ENCODE assay signal across 12 cellular contexts in genomic region chr4:53541577-53542206, GRCh38. TPM values are rescaled to one million over a fixed set of nuclear protein-coding genes. Genes with fewer than 3 reads are reported as not detected.
A peak's percentile ranks its signal among the peaks of the same experiment; 100 is the strongest.
DNase-seq lines count a peak whose midpoint lies in the region; FAIRE-seq and TF ChIP-seq lines count a peak whose summit lies in the region.
"Had no signal": no experiment of that assay in that cellular context is flagged by ENCODE, and none has a peak within 500 bp of the region (broad histone marks: within the 10 kb centered on the region; RNA-seq: fewer than 3 reads in every experiment).

No MANE protein-coding gene starts in this region.

- H2AFZ ChIP-seq in endothelial cell of umbilical vein (ENCODE audit: low read depth, low read length): no peak overlapping the region

- H3K4me2 ChIP-seq in endothelial cell of umbilical vein (ENCODE audit: insufficient read depth, low read length): peak overlapping the region; percentile 26

- POLR2A ChIA-PET in endothelial cell of umbilical vein (lab: Charles Lee): interaction anchor here (1.1 kb wide), 1 partner anchor 17 kb away, joined by 8 read pairs; no protein-coding TSS in a partner anchor
- POLR2A ChIA-PET in GM10248 (lab: Yijun Ruan, JAX): no interaction called here

- intact Hi-C loops in endothelial cell of umbilical vein (cut with micrococcal nuclease): loop anchor here (2.0 kb wide), 2 partner anchors 17 to 35 kb away; no protein-coding TSS in a partner anchor

- H3K9ac ChIP-seq in endothelial cell of umbilical vein (replicated peaks; ENCODE audit: extremely low read depth, insufficient read depth, low read length): no peak overlapping the region

- no TSS peak for BruUV-seq in endothelial cell of umbilical vein (replicated peaks; lab: Mats Ljungman, UMichigan)

- H3K27ac ChIP-seq in endothelial cell of umbilical vein (ENCODE audit: insufficient read depth, low read depth, low read length) (peak overlapping the region; percentile 56), Peyer's patch (peak overlapping the region in 1 of 4 donors; percentile 31)

- peaks cover 35% of the 10 kb centered on the region for H3K4me1 ChIP-seq in endothelial cell of umbilical vein (ENCODE audit: control insufficient read depth, extremely low read depth, insufficient read depth, low read length)
- H3K4me1 ChIP-seq in Peyer's patch: no peaks in the 10 kb centered on the region

- CTCF ChIA-PET in endothelial cell of umbilical vein (lab: Charles Lee): interaction anchor here (0.8 to 3.4 kb wide), 11 partner anchors 9 to 692 kb away, joined by 3 to 29 read pairs (median 5); no protein-coding TSS in a partner anchor
- CTCF ChIA-PET in GM10248 (lab: Yijun Ruan, JAX): interaction anchor here (0.8 to 1.6 kb wide), 4 partner anchors 10 to 18 kb away, joined by 3 to 5 read pairs (median 4); no protein-coding TSS in a partner anchor

- H3K4me3 ChIP-seq in endothelial cell of umbilical vein (replicated peaks in 1 of 3; ENCODE audit: insufficient read depth in 1 of 3, low read depth in 1 of 3, low read length in 3 of 3): no peak overlapping the region
- H3K4me3 ChIP-seq in Peyer's patch: no peak overlapping the region

- H3K9me3 ChIP-seq in endothelial cell of umbilical vein (replicated peaks; ENCODE audit: control insufficient read depth, insufficient read depth, low read length) (no peaks in the 10 kb centered on the region), Peyer's patch (no peaks in the 10 kb centered on the region)

- no peaks in the 10 kb centered on the region for H3K79me2 ChIP-seq in endothelial cell of umbilical vein (ENCODE audit: control insufficient read depth, insufficient read depth, low read length)

- H4K20me1 ChIP-seq in endothelial cell of umbilical vein (replicated peaks; ENCODE audit: control insufficient read depth, extremely low read depth, insufficient read depth, low read length): no peaks in the 10 kb centered on the region

- DNase-seq in GM03348 (ENCODE audit: low spot score) (peak; percentile 57), NCI-H446 (lab: John Stamatoyannopoulos, UW) (peak; percentile 69 to 80), endothelial cell of umbilical vein (ENCODE audit: low read depth, low spot score) (peak; percentile 84), pulmonary artery endothelial cell (ENCODE audit: low read depth, low spot score) (peak; percentile 13), T-helper 2 cell (no peak), MV-4-11 (lab: John Stamatoyannopoulos, UW) (no peak), GM10248 (ENCODE audit: extremely low spot score) (no peak), Peyer's patch (no peak)
- DNase-seq: activated CD4-positive, alpha-beta T cell treated with anti-CD3 and anti-CD28 coated beads, Interleukin-2, amount 50 U/mL, for 1 hour; natural killer cell; NCI-H1092; stimulated activated naive CD4-positive, alpha-beta T cell had no signal

- FAIRE-seq in endothelial cell of umbilical vein (lab: Jason Lieb, UNC): peak; percentile 40

- dilution Hi-C loops in endothelial cell of umbilical vein (cut with MboI; ENCODE audit: extremely low pct_ligation_motif_present, low sequenced_read_pairs): no loop called here

- no peaks in the 10 kb centered on the region for H3K9me1 ChIP-seq in endothelial cell of umbilical vein (replicated peaks; ENCODE audit: control insufficient read depth, extremely low read depth, insufficient read depth, low read length)

- no peaks in the 10 kb centered on the region for H3K36me3 ChIP-seq in endothelial cell of umbilical vein (ENCODE audit: control insufficient read depth in 2 of 2, extremely low read depth in 1 of 2, insufficient read depth in 2 of 2, low read length in 2 of 2)
- no peaks in the 10 kb centered on the region for H3K36me3 ChIP-seq in Peyer's patch

- TF ChIP-seq POLR2A in endothelial cell of umbilical vein (IDR thresholded peaks at IDR 0.05; ENCODE audit: low read depth, low read length): no peak
- no peak for TF ChIP-seq POLR2A in Peyer's patch (IDR thresholded peaks at IDR 0.05)

- H3K27me3 ChIP-seq in endothelial cell of umbilical vein (ENCODE audit: control insufficient read depth in 2 of 2, insufficient read depth in 2 of 2, low read length in 2 of 2) (no peaks in the 10 kb centered on the region), Peyer's patch (no peaks in the 10 kb centered on the region)

- no peak for TF ChIP-seq CTCF in endothelial cell of umbilical vein (IDR thresholded peaks at IDR 0.05; ENCODE audit: extremely low read depth in 1 of 2, insufficient read depth in 1 of 2, low read depth in 1 of 2, low read length in 2 of 2)
- TF ChIP-seq CTCF in GM10248 (IDR thresholded peaks at IDR 0.05; ENCODE audit: control extremely low read depth, extremely low read depth, low read depth, missing control alignments): no peak
- no peak for TF ChIP-seq CTCF in Peyer's patch (IDR thresholded peaks at IDR 0.05)

TF ChIP-seq in endothelial cell of umbilical vein, 7 proteins besides CTCF, POLR2A, EP300 and RAD21:
- TF ChIP-seq JUN (IDR thresholded peaks at IDR 0.05; ENCODE audit: borderline replicate concordance, insufficient read depth, insufficient read length, low read depth) (no peak), MYC (IDR thresholded peaks at IDR 0.05; ENCODE audit: low read depth, low read length) (no peak), GATA2 (IDR thresholded peaks at IDR 0.05; ENCODE audit: insufficient read depth, insufficient read length, low read depth, low read length) (peak; percentile 25), EZH2 (IDR thresholded peaks at IDR 0.05; ENCODE audit: borderline replicate concordance, low read depth, low read length, severe bottlenecking) (no peak), FOS (IDR thresholded peaks at IDR 0.05; ENCODE audit: borderline replicate concordance, insufficient read depth, low read length) (peak; percentile 51), MAX (IDR thresholded peaks at IDR 0.05; ENCODE audit: insufficient read depth, insufficient read length) (no peak), POLR2AphosphoS5 (IDR thresholded peaks at IDR 0.05; ENCODE audit: insufficient read depth, low read depth, low read length) (no peak)

RNA-seq across cellular contexts. Expression of gene LNX1, which starts 49.6 kb away (rescaled TPM):
- total RNA-seq in endothelial cell of umbilical vein (1.3 and 1.9 TPM in 2 replicates), pulmonary artery endothelial cell (2.6 and 6.1 TPM in 2 replicates), Peyer's patch (10 to 100 TPM; 18.4 to 55.3 (median 31.9) TPM)
- polyA plus RNA-seq in endothelial cell of umbilical vein: 0.49 and 0.72 TPM in 2 replicates
- 0.58 and 0.72 TPM in 2 replicates for polyA plus RNA-seq in endothelial cell of umbilical vein (2011; cell fraction: cytosol; rRNA removed)
- 0.54 and 0.94 TPM in 2 replicates for polyA plus RNA-seq in endothelial cell of umbilical vein (2011; cell fraction: nucleus; rRNA removed)
- polyA plus RNA-seq in endothelial cell of umbilical vein (2012): 1.5 and 2.0 TPM in 2 replicates
- 1.00 and 2.2 TPM in 2 replicates for polyA minus RNA-seq in endothelial cell of umbilical vein
- polyA minus RNA-seq in endothelial cell of umbilical vein (2011; cell fraction: cytosol; rRNA and poly(A)+ RNA removed): not detected
- 1.1 and 2.0 TPM in 2 replicates for polyA minus RNA-seq in endothelial cell of umbilical vein (2011; cell fraction: nucleus; rRNA and poly(A)+ RNA removed)
- total RNA-seq: natural killer cell had no signal

Comparison
In these comparisons a context has a peak if more than half of its experiments do, and no peak if none do; other contexts are left out.
1. DNase-seq: peak in GM03348 (single experiment), NCI-H446 (2 of 2), endothelial cell of umbilical vein (single experiment) and pulmonary artery endothelial cell (single experiment); none in T-helper 2 cell (0 of 5), MV-4-11 (single experiment), GM10248 (single experiment) and Peyer's patch (0 of 3).